1 cellular context compared by ENCODE assay signal in the genomic region with DNA sequence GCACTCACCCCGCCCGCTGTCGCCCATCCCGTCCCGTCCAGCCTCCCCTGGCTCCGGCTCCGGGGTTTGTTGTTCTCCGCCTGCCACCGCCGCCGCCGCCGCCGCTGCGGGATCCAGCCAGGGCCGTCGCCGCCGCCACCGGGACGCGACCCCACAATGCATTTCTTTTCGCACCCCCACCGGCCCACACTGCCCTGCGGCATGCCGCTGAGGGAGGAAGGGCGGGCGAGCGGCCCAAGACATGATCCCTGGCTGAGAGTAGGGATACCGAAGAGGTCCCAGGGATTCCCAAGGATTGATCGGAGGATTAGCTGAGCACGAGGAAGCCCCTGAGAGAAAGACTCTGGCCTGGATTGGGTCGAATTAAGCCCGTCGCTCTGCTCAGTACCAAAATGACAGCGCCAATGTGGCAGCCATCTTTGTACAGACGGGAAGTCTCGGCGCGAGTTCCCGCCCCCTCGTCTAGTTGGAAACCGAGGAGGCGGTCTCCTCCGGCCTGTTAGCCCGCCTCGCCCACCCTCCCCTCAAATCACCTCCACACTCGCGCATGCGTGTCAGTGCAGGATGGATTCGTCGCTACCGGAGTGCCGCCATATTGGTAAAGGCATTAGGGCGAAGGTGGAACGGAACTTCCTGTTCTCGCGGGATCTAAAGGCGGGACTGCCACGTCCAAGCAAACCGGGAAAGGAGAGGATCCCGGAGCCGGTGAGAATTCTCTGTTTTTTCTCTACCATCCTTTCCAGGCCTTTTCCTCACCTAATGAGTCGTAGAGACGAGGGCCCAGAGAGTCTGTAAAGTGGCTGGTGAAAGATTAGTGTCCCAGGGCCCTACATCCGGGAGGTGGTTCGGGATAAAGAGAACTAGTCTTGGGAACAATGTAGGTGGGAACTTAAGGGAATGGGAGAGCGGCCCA.
TF ChIP-seq lines count a peak whose summit lies in the region.

A gene (minus strand): TSS at position 432 of the 913 bp plus-strand sequence. CDS start 189 bp downstream, at position 243.
A gene with protein sequence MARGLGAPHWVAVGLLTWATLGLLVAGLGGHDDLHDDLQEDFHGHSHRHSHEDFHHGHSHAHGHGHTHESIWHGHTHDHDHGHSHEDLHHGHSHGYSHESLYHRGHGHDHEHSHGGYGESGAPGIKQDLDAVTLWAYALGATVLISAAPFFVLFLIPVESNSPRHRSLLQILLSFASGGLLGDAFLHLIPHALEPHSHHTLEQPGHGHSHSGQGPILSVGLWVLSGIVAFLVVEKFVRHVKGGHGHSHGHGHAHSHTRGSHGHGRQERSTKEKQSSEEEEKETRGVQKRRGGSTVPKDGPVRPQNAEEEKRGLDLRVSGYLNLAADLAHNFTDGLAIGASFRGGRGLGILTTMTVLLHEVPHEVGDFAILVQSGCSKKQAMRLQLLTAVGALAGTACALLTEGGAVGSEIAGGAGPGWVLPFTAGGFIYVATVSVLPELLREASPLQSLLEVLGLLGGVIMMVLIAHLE (plus strand): TSS at position 634 of the 913 bp plus-strand sequence. CDS start 379 bp downstream, outside the sequence.

TF ChIP-seq in K562, 482 proteins besides CTCF, POLR2A, EP300 and RAD21 (continued from another document and continues in another):
- TF ChIP-seq, protein P1, sequence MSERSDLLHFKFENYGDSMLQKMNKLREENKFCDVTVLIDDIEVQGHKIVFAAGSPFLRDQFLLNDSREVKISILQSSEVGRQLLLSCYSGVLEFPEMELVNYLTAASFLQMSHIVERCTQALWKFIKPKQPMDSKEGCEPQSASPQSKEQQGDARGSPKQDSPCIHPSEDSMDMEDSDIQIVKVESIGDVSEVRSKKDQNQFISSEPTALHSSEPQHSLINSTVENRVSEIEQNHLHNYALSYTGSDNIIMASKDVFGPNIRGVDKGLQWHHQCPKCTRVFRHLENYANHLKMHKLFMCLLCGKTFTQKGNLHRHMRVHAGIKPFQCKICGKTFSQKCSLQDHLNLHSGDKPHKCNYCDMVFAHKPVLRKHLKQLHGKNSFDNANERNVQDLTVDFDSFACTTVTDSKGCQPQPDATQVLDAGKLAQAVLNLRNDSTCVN (CRISPR knock-in tag; IDR thresholded peaks at IDR 0.05) = no peak
- TF ChIP-seq, protein P2, sequence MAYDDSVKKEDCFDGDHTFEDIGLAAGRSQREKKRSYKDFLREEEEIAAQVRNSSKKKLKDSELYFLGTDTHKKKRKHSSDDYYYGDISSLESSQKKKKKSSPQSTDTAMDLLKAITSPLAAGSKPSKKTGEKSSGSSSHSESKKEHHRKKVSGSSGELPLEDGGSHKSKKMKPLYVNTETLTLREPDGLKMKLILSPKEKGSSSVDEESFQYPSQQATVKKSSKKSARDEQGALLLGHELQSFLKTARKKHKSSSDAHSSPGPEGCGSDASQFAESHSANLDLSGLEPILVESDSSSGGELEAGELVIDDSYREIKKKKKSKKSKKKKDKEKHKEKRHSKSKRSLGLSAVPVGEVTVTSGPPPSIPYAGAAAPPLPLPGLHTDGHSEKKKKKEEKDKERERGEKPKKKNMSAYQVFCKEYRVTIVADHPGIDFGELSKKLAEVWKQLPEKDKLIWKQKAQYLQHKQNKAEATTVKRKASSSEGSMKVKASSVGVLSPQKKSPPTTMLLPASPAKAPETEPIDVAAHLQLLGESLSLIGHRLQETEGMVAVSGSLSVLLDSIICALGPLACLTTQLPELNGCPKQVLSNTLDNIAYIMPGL (CRISPR knock-in tag; IDR thresholded peaks at IDR 0.05) = peak; percentile 96
- TF ChIP-seq HOXB6 (CRISPR knock-in tag; IDR thresholded peaks at IDR 0.05; ENCODE audit: borderline replicate concordance) = no peak
- no peak; the same call in 1 of the 2 replicates for TF ChIP-seq ILF3 (IDR thresholded peaks at IDR 0.05; ENCODE audit: borderline replicate concordance)
- no peak for TF ChIP-seq ZNF224 (CRISPR knock-in tag; IDR thresholded peaks at IDR 0.05)
- TF ChIP-seq ZNF436 (CRISPR knock-in tag; IDR thresholded peaks at IDR 0.05) = no peak
- TF ChIP-seq, protein P3, sequence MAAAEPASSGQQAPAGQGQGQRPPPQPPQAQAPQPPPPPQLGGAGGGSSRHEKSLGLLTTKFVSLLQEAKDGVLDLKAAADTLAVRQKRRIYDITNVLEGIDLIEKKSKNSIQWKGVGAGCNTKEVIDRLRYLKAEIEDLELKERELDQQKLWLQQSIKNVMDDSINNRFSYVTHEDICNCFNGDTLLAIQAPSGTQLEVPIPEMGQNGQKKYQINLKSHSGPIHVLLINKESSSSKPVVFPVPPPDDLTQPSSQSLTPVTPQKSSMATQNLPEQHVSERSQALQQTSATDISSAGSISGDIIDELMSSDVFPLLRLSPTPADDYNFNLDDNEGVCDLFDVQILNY (CRISPR knock-in tag; IDR thresholded peaks at IDR 0.05) = no peak
- peak; percentile 61 for TF ChIP-seq POLR2AphosphoS5 (IDR thresholded peaks at IDR 0.05; ENCODE audit: control insufficient read depth, insufficient read depth, low read depth, low read length)
- no peak for TF ChIP-seq ZNF121 (CRISPR knock-in tag; conservative IDR thresholded peaks at IDR 0.05)
- no peak for TF ChIP-seq NR3C1 (CRISPR knock-in tag; IDR thresholded peaks at IDR 0.05)
- TF ChIP-seq MCM2 (IDR thresholded peaks at IDR 0.05; ENCODE audit: low read depth) = no peak
- peak; percentile 29; the same call in 1 of the 2 replicates for TF ChIP-seq MBD2 (IDR thresholded peaks at IDR 0.05; ENCODE audit: borderline replicate concordance, low read depth)
- no peak for TF ChIP-seq CHD4 (IDR thresholded peaks at IDR 0.05; ENCODE audit: insufficient read depth, insufficient replicate concordance, low read depth, low read length, poor library complexity, severe bottlenecking)
- TF ChIP-seq SP2 (IDR thresholded peaks at IDR 0.05; ENCODE audit: extremely low read depth, low read depth, low read length, poor library complexity, severe bottlenecking) = no peak
- TF ChIP-seq ZNF232 (CRISPR knock-in tag; IDR thresholded peaks at IDR 0.05) = peak; percentile 90; the same call in 1 of the 2 replicates
- no peak for TF ChIP-seq LEF1 (IDR thresholded peaks at IDR 0.05)
- peak; percentile 53; the same call in 1 of the 2 replicates for TF ChIP-seq SOX6 (IDR thresholded peaks at IDR 0.05)
- TF ChIP-seq, protein P4, sequence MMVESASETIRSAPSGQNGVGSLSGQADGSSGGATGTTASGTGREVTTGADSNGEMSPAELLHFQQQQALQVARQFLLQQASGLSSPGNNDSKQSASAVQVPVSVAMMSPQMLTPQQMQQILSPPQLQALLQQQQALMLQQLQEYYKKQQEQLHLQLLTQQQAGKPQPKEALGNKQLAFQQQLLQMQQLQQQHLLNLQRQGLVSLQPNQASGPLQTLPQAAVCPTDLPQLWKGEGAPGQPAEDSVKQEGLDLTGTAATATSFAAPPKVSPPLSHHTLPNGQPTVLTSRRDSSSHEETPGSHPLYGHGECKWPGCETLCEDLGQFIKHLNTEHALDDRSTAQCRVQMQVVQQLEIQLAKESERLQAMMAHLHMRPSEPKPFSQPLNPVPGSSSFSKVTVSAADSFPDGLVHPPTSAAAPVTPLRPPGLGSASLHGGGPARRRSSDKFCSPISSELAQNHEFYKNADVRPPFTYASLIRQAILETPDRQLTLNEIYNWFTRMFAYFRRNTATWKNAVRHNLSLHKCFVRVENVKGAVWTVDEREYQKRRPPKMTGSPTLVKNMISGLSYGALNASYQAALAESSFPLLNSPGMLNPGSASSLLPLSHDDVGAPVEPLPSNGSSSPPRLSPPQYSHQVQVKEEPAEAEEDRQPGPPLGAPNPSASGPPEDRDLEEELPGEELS (CRISPR knock-in tag; IDR thresholded peaks at IDR 0.05; ENCODE audit: borderline replicate concordance) = peak; percentile 96; the same call in 1 of the 2 replicates
- TF ChIP-seq EGR1 (conservative IDR thresholded peaks at IDR 0.05) = peak; percentile 85
- peak; percentile 96 for TF ChIP-seq SUPT5H (IDR thresholded peaks at IDR 0.05)
- TF ChIP-seq SREBF2 (CRISPR knock-in tag; IDR thresholded peaks at IDR 0.05) = no peak
- peak; percentile 60; the same call in 1 of the 2 replicates for TF ChIP-seq MYNN (IDR thresholded peaks at IDR 0.05)
- no peak for TF ChIP-seq MYNN (CRISPR knock-in tag; IDR thresholded peaks at IDR 0.05)
- peak in 1 of 2 experiments; percentile 94; a peak in 1 of 4 replicates for TF ChIP-seq KDM4B (IDR thresholded peaks at IDR 0.05; ENCODE audit: borderline replicate concordance in 2 of 2, low read depth in 1 of 2)
- TF ChIP-seq ZKSCAN1 (IDR thresholded peaks at IDR 0.05; ENCODE audit: low read depth, low read length) = no peak
- no peak for TF ChIP-seq MYBL2 (IDR thresholded peaks at IDR 0.05; ENCODE audit: low read depth)
- TF ChIP-seq MYBL2 (CRISPR knock-in tag; IDR thresholded peaks at IDR 0.05; ENCODE audit: borderline replicate concordance) = no peak
- peak; percentile 16; the same call in 1 of the 2 replicates for TF ChIP-seq NFE2 (IDR thresholded peaks at IDR 0.05; ENCODE audit: low read depth)
- TF ChIP-seq, protein P5, sequence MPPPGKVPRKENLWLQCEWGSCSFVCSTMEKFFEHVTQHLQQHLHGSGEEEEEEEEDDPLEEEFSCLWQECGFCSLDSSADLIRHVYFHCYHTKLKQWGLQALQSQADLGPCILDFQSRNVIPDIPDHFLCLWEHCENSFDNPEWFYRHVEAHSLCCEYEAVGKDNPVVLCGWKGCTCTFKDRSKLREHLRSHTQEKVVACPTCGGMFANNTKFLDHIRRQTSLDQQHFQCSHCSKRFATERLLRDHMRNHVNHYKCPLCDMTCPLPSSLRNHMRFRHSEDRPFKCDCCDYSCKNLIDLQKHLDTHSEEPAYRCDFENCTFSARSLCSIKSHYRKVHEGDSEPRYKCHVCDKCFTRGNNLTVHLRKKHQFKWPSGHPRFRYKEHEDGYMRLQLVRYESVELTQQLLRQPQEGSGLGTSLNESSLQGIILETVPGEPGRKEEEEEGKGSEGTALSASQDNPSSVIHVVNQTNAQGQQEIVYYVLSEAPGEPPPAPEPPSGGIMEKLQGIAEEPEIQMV (tag; conservative IDR thresholded peaks at IDR 0.05; ENCODE audit: low read depth) = no peak
- TF ChIP-seq CHCHD3 (CRISPR knock-in tag; IDR thresholded peaks at IDR 0.05) = 0 out of 2 replicates have a peak, but pooled peaks have one; percentile 51
- TF ChIP-seq ETV5 (CRISPR knock-in tag; IDR thresholded peaks at IDR 0.05; ENCODE audit: low read depth) = peak; percentile 77
- TF ChIP-seq RAD51 (IDR thresholded peaks at IDR 0.05; ENCODE audit: borderline replicate concordance, low read depth) = no peak
- no peak for TF ChIP-seq SMC3 (conservative IDR thresholded peaks at IDR 0.05; ENCODE audit: insufficient read depth, low read depth, low read length)
- TF ChIP-seq PTTG1 (tag; IDR thresholded peaks at IDR 0.05; ENCODE audit: low read depth) = no peak
- TF ChIP-seq ZNF143 (CRISPR knock-in tag; IDR thresholded peaks at IDR 0.05) = peak; percentile 84
- TF ChIP-seq, protein P6, sequence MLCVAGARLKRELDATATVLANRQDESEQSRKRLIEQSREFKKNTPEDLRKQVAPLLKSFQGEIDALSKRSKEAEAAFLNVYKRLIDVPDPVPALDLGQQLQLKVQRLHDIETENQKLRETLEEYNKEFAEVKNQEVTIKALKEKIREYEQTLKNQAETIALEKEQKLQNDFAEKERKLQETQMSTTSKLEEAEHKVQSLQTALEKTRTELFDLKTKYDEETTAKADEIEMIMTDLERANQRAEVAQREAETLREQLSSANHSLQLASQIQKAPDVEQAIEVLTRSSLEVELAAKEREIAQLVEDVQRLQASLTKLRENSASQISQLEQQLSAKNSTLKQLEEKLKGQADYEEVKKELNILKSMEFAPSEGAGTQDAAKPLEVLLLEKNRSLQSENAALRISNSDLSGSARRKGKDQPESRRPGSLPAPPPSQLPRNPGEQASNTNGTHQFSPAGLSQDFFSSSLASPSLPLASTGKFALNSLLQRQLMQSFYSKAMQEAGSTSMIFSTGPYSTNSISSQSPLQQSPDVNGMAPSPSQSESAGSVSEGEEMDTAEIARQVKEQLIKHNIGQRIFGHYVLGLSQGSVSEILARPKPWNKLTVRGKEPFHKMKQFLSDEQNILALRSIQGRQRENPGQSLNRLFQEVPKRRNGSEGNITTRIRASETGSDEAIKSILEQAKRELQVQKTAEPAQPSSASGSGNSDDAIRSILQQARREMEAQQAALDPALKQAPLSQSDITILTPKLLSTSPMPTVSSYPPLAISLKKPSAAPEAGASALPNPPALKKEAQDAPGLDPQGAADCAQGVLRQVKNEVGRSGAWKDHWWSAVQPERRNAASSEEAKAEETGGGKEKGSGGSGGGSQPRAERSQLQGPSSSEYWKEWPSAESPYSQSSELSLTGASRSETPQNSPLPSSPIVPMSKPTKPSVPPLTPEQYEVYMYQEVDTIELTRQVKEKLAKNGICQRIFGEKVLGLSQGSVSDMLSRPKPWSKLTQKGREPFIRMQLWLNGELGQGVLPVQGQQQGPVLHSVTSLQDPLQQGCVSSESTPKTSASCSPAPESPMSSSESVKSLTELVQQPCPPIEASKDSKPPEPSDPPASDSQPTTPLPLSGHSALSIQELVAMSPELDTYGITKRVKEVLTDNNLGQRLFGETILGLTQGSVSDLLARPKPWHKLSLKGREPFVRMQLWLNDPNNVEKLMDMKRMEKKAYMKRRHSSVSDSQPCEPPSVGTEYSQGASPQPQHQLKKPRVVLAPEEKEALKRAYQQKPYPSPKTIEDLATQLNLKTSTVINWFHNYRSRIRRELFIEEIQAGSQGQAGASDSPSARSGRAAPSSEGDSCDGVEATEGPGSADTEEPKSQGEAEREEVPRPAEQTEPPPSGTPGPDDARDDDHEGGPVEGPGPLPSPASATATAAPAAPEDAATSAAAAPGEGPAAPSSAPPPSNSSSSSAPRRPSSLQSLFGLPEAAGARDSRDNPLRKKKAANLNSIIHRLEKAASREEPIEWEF (CRISPR knock-in tag; IDR thresholded peaks at IDR 0.05) = no peak
- TF ChIP-seq, protein P7, sequence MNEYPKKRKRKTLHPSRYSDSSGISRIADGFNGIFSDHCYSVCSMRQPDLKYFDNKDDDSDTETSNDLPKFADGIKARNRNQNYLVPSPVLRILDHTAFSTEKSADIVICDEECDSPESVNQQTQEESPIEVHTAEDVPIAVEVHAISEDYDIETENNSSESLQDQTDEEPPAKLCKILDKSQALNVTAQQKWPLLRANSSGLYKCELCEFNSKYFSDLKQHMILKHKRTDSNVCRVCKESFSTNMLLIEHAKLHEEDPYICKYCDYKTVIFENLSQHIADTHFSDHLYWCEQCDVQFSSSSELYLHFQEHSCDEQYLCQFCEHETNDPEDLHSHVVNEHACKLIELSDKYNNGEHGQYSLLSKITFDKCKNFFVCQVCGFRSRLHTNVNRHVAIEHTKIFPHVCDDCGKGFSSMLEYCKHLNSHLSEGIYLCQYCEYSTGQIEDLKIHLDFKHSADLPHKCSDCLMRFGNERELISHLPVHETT (CRISPR knock-in tag; conservative IDR thresholded peaks at IDR 0.05 in 1 of 2, IDR thresholded peaks at IDR 0.05 in 1 of 2) = peak in 1 of 2 experiments; percentile 100; a peak in 2 of 4 replicates
- TF ChIP-seq HDAC6 (IDR thresholded peaks at IDR 0.05; ENCODE audit: low read depth, low read length) = no peak
- TF ChIP-seq SMARCC2 (IDR thresholded peaks at IDR 0.05; ENCODE audit: low read depth) = no peak
- peak; percentile 92 for TF ChIP-seq C11orf30 (IDR thresholded peaks at IDR 0.05; ENCODE audit: low read depth)
- peak; percentile 79; the same call in 1 of the 2 replicates for TF ChIP-seq NBN (IDR thresholded peaks at IDR 0.05; ENCODE audit: low read depth)
- peak; percentile 9 for TF ChIP-seq ZFP36 (IDR thresholded peaks at IDR 0.05; ENCODE audit: low read depth, low read length, partially characterized antibody)
- TF ChIP-seq SRSF9 (IDR thresholded peaks at IDR 0.05; ENCODE audit: borderline replicate concordance, low read depth, low read length) = no peak
- TF ChIP-seq NFE2L1 (tag; IDR thresholded peaks at IDR 0.05; ENCODE audit: borderline replicate concordance, low read depth) = no peak
- TF ChIP-seq RUNX1 (IDR thresholded peaks at IDR 0.05; ENCODE audit: low read depth) = no peak
- no peak for TF ChIP-seq CEBPB (tag; IDR thresholded peaks at IDR 0.05)
